Comparison of ENCODE assay signal across 1 cellular context in the genomic region with DNA sequence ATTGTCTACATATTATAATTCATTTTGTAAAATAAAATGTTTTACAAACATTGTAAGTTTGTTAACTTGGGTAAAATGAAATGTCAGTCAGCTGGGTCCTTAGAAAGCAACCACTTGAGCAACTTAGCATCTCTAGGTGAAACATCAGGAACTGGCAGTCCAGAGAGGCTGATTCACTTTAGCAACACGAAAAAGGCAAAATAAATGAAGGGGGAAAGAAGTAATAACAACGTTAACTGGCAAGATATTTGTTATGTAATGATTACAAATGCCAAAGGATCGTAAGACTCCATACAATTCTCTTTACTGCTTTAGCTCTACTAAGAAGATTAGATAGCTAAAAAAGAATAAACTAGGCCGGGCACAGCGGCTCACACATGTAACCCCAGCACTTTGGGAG.
TF ChIP-seq lines count a peak whose summit lies in the region.

No MANE protein-coding gene starts in this region.

TF ChIP-seq in IMR-90, 13 proteins besides CTCF, POLR2A, EP300 and RAD21:
- TF ChIP-seq MXI1 (IDR thresholded peaks at IDR 0.05; ENCODE audit: borderline replicate concordance, low read depth, low read length) (no peak), RFX5 (IDR thresholded peaks at IDR 0.05; ENCODE audit: low read depth, low read length) (no peak), RCOR1 (IDR thresholded peaks at IDR 0.05; ENCODE audit: insufficient replicate concordance, low read length) (no peak), CEBPB (IDR thresholded peaks at IDR 0.05; ENCODE audit: low read depth, low read length) (peak; percentile 58)
